ENCODE assay signal across 9 cellular contexts in genomic region chr14:66624319-66624937, GRCh38.
A peak's percentile ranks its signal among the peaks of the same experiment; 100 is the strongest.
DNase-seq lines count a peak whose midpoint lies in the region; ATAC-seq, FAIRE-seq and TF ChIP-seq lines count a peak whose summit lies in the region.
"Had no signal": no experiment of that assay in that cellular context is flagged by ENCODE, and none has a peak within 500 bp of the region (broad histone marks: within the 10 kb centered on the region; RNA-seq: fewer than 3 reads in every experiment).

No MANE protein-coding gene starts in this region.

- peak; percentile 22 to 46 for DNase-seq in activated T-cell treated with anti-CD3 and anti-CD28 coated beads, Interleukin-2, amount 50 U/mL, for 72 hours
- no peak for DNase-seq in activated T-cell treated with anti-CD3 and anti-CD28 coated beads, Interleukin-2, amount 50 U/mL, for 24 hours
- DNase-seq in Panc1 (ENCODE audit: low read depth, low spot score) = peak; percentile 33
- DNase-seq in brain pericyte (ENCODE audit: low read depth, low spot score) = peak; percentile 6
- peak; percentile 44 for DNase-seq in stimulated activated CD4-positive, alpha-beta T cell treated with anti-CD3 and anti-CD28 coated beads, Interleukin-4, amount 100 ng/mL, for 1 hour
- no peak for DNase-seq in central memory CD4-positive, alpha-beta T cell

- 0 out of 2 replicates have a peak, but pooled peaks cover 4% of the 10 kb centered on the region for H3K4me1 ChIP-seq in Panc1 (ENCODE audit: control insufficient read depth, insufficient read depth, low read length)

- H3K4me1 Mint-ChIP-seq in activated T-cell treated with anti-CD3 and anti-CD28 coated beads, Interleukin-2, amount 50 U/mL, for 72 hours (ENCODE audit: low read depth) = no peaks in the 10 kb centered on the region
- H3K4me1 Mint-ChIP-seq in activated T-cell treated with anti-CD3 and anti-CD28 coated beads, Interleukin-2, amount 50 U/mL, for 24 hours (ENCODE audit: low read depth) = peaks cover 14% of the 10 kb centered on the region

- intact Hi-C loops in Panc1 (cut with micrococcal nuclease; ENCODE audit: unreplicated experiment) = loop anchor here (10.0 kb wide), 1 partner anchor 490 kb away; no protein-coding TSS in a partner anchor

- FAIRE-seq in islet of Langerhans (lab: Jason Lieb, UNC) = peak; percentile 5

- H3K4me3 ChIP-seq in Panc1 (ENCODE audit: low read depth in 2 of 2, low read length in 2 of 2) = no peak overlapping the region

- peaks cover 0 to 3% of the 10 kb centered on the region in 2 donors for H3K36me3 Mint-ChIP-seq in activated T-cell treated with anti-CD3 and anti-CD28 coated beads, Interleukin-2, amount 50 U/mL, for 72 hours (ENCODE audit: insufficient read depth in 2 of 2)
- H3K36me3 Mint-ChIP-seq in activated T-cell treated with anti-CD3 and anti-CD28 coated beads, Interleukin-2, amount 50 U/mL, for 24 hours (ENCODE audit: low read depth) = peaks cover 20% of the 10 kb centered on the region

- TF ChIP-seq CTCF in Panc1 (IDR thresholded peaks at IDR 0.05) = peak; percentile 77

- POLR2A ChIA-PET in Panc1 (lab: Charles Lee) = no interaction called here

- CTCF ChIA-PET in Panc1 (lab: Charles Lee) = interaction anchor here (0.6 to 1.4 kb wide), 3 partner anchors 121 to 1080 kb away, joined by 3 to 10 read pairs (median 3); no protein-coding TSS in a partner anchor

- H3K27ac Mint-ChIP-seq in activated T-cell treated with anti-CD3 and anti-CD28 coated beads, Interleukin-2, amount 50 U/mL, for 72 hours = no peak overlapping the region
- H3K27ac Mint-ChIP-seq in activated T-cell treated with anti-CD3 and anti-CD28 coated beads, Interleukin-2, amount 50 U/mL, for 24 hours = no peak overlapping the region

- H3K4me3 Mint-ChIP-seq in activated T-cell treated with anti-CD3 and anti-CD28 coated beads, Interleukin-2, amount 50 U/mL, for 72 hours = no peak overlapping the region
- no peak overlapping the region for H3K4me3 Mint-ChIP-seq in activated T-cell treated with anti-CD3 and anti-CD28 coated beads, Interleukin-2, amount 50 U/mL, for 24 hours
- H3K4me3 Mint-ChIP-seq: effector memory CD8-positive, alpha-beta T cell had no signal

- no peaks in the 10 kb centered on the region for H3K27me3 Mint-ChIP-seq in activated T-cell treated with anti-CD3 and anti-CD28 coated beads, Interleukin-2, amount 50 U/mL, for 72 hours (ENCODE audit: low read depth)
- no peaks in the 10 kb centered on the region for H3K27me3 Mint-ChIP-seq in activated T-cell treated with anti-CD3 and anti-CD28 coated beads, Interleukin-2, amount 50 U/mL, for 24 hours
- H3K27me3 Mint-ChIP-seq: effector memory CD8-positive, alpha-beta T cell had no signal

- no peaks in the 10 kb centered on the region for H3K36me3 ChIP-seq in Panc1 (ENCODE audit: control insufficient read depth, insufficient read depth, low read length)

- H3K27me3 ChIP-seq in Panc1 (ENCODE audit: control insufficient read depth, insufficient read depth, low read length) = no peaks in the 10 kb centered on the region

- ATAC-seq in activated T-cell treated with anti-CD3 and anti-CD28 coated beads, Interleukin-2, amount 50 U/mL, for 72 hours (replicated peaks in 1 of 2) = peak; percentile 66 to 76
- ATAC-seq in HG03520 (IDR thresholded peaks at IDR 0.05; ENCODE audit: unreplicated experiment) (peak; percentile 53), Panc1 (peak; percentile 94)
- ATAC-seq: effector memory CD8-positive, alpha-beta T cell had no signal

- no TSS peak for BruUV-seq in Panc1 (replicated peaks; lab: Mats Ljungman, UMichigan)

- H3K27ac ChIP-seq in Panc1 (ENCODE audit: low read length) = no peak overlapping the region; the same call in 1 of the 2 replicates

- no peaks in the 10 kb centered on the region for H3K9me3 ChIP-seq in Panc1 (ENCODE audit: control insufficient read depth, insufficient read depth, low read depth, low read length)

- H3K9me3 Mint-ChIP-seq in activated T-cell treated with anti-CD3 and anti-CD28 coated beads, Interleukin-2, amount 50 U/mL, for 72 hours = peaks cover 5% of the 10 kb centered on the region in 2 donors
- H3K9me3 Mint-ChIP-seq in activated T-cell treated with anti-CD3 and anti-CD28 coated beads, Interleukin-2, amount 50 U/mL, for 24 hours = peaks cover 6% of the 10 kb centered on the region
- H3K9me3 Mint-ChIP-seq: effector memory CD8-positive, alpha-beta T cell had no signal

- in situ Hi-C loops in Panc1 (cut with HindIII; ENCODE audit: low pct_unique_long_range_greater_than_20kb, low sequenced_read_pairs) = no loop called here

Comparison
In these comparisons a context has a peak if more than half of its experiments do, and no peak if none do; other contexts are left out.
1. DNase-seq: peak in activated T-cell treated with anti-CD3 and anti-CD28 coated beads, Interleukin-2, amount 50 U/mL, for 72 hours (2 of 2), Panc1 (single experiment), brain pericyte (single experiment) and stimulated activated CD4-positive, alpha-beta T cell treated with anti-CD3 and anti-CD28 coated beads, Interleukin-4, amount 100 ng/mL, for 1 hour (single experiment); none in activated T-cell treated with anti-CD3 and anti-CD28 coated beads, Interleukin-2, amount 50 U/mL, for 24 hours (single experiment) and central memory CD4-positive, alpha-beta T cell (single experiment).
2. Peak in every context shown above with its lines, with median percentiles within 50 percentile points of each other: ATAC-seq.